Comparison of ENCODE assay signal across 29 cellular contexts in the genomic region with DNA sequence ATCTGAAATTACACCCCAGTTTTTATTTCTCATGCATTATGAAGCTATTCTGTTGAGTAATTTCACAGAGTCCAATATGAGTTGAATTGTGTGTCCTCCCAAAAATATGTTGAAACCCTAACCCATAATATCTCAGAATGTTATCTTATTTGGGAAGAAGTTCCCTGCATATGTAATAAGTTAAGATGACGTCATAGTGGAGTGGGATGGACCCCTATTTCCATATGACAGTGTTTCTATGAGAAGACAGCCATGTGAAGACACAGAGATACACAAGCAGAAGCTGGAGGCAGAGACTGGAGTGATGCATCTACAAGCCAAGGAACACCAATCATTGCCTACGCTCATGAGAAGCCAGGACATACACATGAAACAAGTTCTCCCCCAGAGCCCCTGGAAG.
"Had no signal": no experiment of that assay in that cellular context is flagged by ENCODE, and none has a peak within 500 bp of the region (broad histone marks: within the 10 kb centered on the region; RNA-seq: fewer than 3 reads in every experiment).

No MANE protein-coding gene starts in this region.

- ATAC-seq: naive thymus-derived CD4-positive, alpha-beta T cell; natural killer cell; psoas muscle; right cardiac atrium; stimulated activated effector memory CD8-positive, alpha-beta T cell treated with anti-CD3 and anti-CD28 coated beads, Interleukin-12 subunit alpha, Interleukin-12 subunit beta, amount 100 ng/mL, for 72 hours; stimulated activated naive B cell treated with anti-CD40 and anti-IgM and Interleukin-4, amounts not matched to agents 10 μg/mL and 1 μg/mL and 100 μg/mL, for 72 hours had no signal

- H3K27ac ChIP-seq: ovary, parathyroid adenoma, psoas muscle, sigmoid colon, stomach, thoracic aorta, thyroid gland, tibial nerve, upper lobe of left lung, vagina had no signal

- H3K79me2 ChIP-seq: parathyroid adenoma had no signal

- H2AFZ ChIP-seq: parathyroid adenoma had no signal

- H3K9me3 ChIP-seq: ovary, psoas muscle, sigmoid colon, stomach, thoracic aorta, thyroid gland, upper lobe of left lung, vagina had no signal

- H3K27me3 ChIP-seq: ovary, sigmoid colon, stomach, thyroid gland, tibial nerve, upper lobe of left lung, vagina had no signal

- DNase-seq: naive thymus-derived CD4-positive, alpha-beta T cell; natural killer cell; occipital lobe; ovary; posterior cingulate gyrus; psoas muscle; right cardiac atrium; sigmoid colon; small intestine; stimulated activated CD4-positive, alpha-beta T cell treated with anti-CD3 and anti-CD28 coated beads, Interleukin-15, amount 100 ng/mL, for 24 hours; stimulated activated CD4-positive, alpha-beta T cell treated with anti-CD3 and anti-CD28 coated beads, Interleukin-2, amount 100 ng/mL, for 24 hours; stimulated activated CD4-positive, alpha-beta T cell treated with anti-CD3 and anti-CD28 coated beads, Interleukin-2, amount 100 ng/mL, for 48 hours; stimulated activated CD4-positive, alpha-beta T cell treated with anti-CD3 and anti-CD28 coated beads, Interleukin-4, amount 100 ng/mL, for 24 hours; stimulated activated naive B cell treated with anti-CD40 and anti-IgM and Interleukin-4, amounts not matched to agents 10 μg/mL and 1 μg/mL and 100 μg/mL, for 72 hours; stimulated activated naive CD4-positive, alpha-beta T cell treated with Interleukin-2 at 50 U/mL for 16 hours; stomach; trophoblast cell; upper lobe of left lung had no signal

- H3K4me1 Mint-ChIP-seq: naive thymus-derived CD4-positive, alpha-beta T cell; natural killer cell; nephron; stimulated activated effector memory CD8-positive, alpha-beta T cell treated with anti-CD3 and anti-CD28 coated beads, Interleukin-12 subunit alpha, Interleukin-12 subunit beta, amount 100 ng/mL, for 72 hours; stimulated activated naive B cell treated with anti-CD40 and anti-IgM and Interleukin-4, amounts not matched to agents 10 μg/mL and 1 μg/mL and 100 μg/mL, for 72 hours had no signal

- H3K36me3 Mint-ChIP-seq: naive thymus-derived CD4-positive, alpha-beta T cell; natural killer cell; stimulated activated effector memory CD8-positive, alpha-beta T cell treated with anti-CD3 and anti-CD28 coated beads, Interleukin-12 subunit alpha, Interleukin-12 subunit beta, amount 100 ng/mL, for 72 hours; stimulated activated naive B cell treated with anti-CD40 and anti-IgM and Interleukin-4, amounts not matched to agents 10 μg/mL and 1 μg/mL and 100 μg/mL, for 72 hours had no signal

- H3K4me3 Mint-ChIP-seq: naive thymus-derived CD4-positive, alpha-beta T cell; natural killer cell; nephron; neural crest cell; stimulated activated effector memory CD8-positive, alpha-beta T cell treated with anti-CD3 and anti-CD28 coated beads, Interleukin-12 subunit alpha, Interleukin-12 subunit beta, amount 100 ng/mL, for 72 hours; stimulated activated naive B cell treated with anti-CD40 and anti-IgM and Interleukin-4, amounts not matched to agents 10 μg/mL and 1 μg/mL and 100 μg/mL, for 72 hours; stimulated activated naive CD8-positive, alpha-beta T cell treated with anti-CD3 and anti-CD28 coated beads, Interleukin-15, Interleukin-2, amounts not matched to agents 100 ng/mL and 50 ng/mL, for 24 hours had no signal

- H3K9me3 Mint-ChIP-seq: stimulated activated effector memory CD8-positive, alpha-beta T cell treated with anti-CD3 and anti-CD28 coated beads, Interleukin-12 subunit alpha, Interleukin-12 subunit beta, amount 100 ng/mL, for 72 hours had no signal

- FAIRE-seq: small intestine, urothelium cell line had no signal

- H3K4me1 ChIP-seq: parathyroid adenoma, psoas muscle, sigmoid colon, thyroid gland, tibial nerve, upper lobe of left lung, vagina had no signal

- H3K4me3 ChIP-seq: ovary, psoas muscle, sigmoid colon, stomach, thoracic aorta, thyroid gland, tibial nerve, upper lobe of left lung, vagina had no signal

- H3K36me3 ChIP-seq: ovary, sigmoid colon, stomach, thoracic aorta, thyroid gland, tibial nerve, upper lobe of left lung, vagina had no signal

- H3K27me3 Mint-ChIP-seq: progenitor cell of endocrine pancreas had no signal

- H3K27ac Mint-ChIP-seq: naive thymus-derived CD4-positive, alpha-beta T cell; natural killer cell; nephron; progenitor cell of endocrine pancreas; stimulated activated effector memory CD8-positive, alpha-beta T cell treated with anti-CD3 and anti-CD28 coated beads, Interleukin-12 subunit alpha, Interleukin-12 subunit beta, amount 100 ng/mL, for 72 hours; stimulated activated naive B cell treated with anti-CD40 and anti-IgM and Interleukin-4, amounts not matched to agents 10 μg/mL and 1 μg/mL and 100 μg/mL, for 72 hours; stimulated activated naive CD8-positive, alpha-beta T cell treated with anti-CD3 and anti-CD28 coated beads, Interleukin-15, Interleukin-2, amounts not matched to agents 100 ng/mL and 50 ng/mL, for 24 hours had no signal

- H3K9ac ChIP-seq: parathyroid adenoma had no signal
